ENCODE assay signal across 8 cellular contexts in genomic region chr6:44223471-44224153, GRCh38. TPM values are rescaled to one million over a fixed set of nuclear protein-coding genes. Genes with fewer than 3 reads are reported as not detected.
A peak's percentile ranks its signal among the peaks of the same experiment; 100 is the strongest.
DNase-seq lines count a peak whose midpoint lies in the region; ATAC-seq, FAIRE-seq and TF ChIP-seq lines count a peak whose summit lies in the region.

TSS of gene SLC29A1 (plus strand) at chr6:44223595. CDS start at chr6:44227314, 3,719 bp downstream.

- H3K4me3 ChIP-seq in ascending aorta (peak within 1 kb of the TSS; percentile 71 to 94), hepatocyte (peak within 1 kb of the TSS; percentile 82)

- ATAC-seq in sciatic nerve (peak; percentile 9), HG03565 (IDR thresholded peaks at IDR 0.05; ENCODE audit: unreplicated experiment) (no peak)

- H3K36me3 ChIP-seq in ascending aorta: peaks cover 0 to 6% of the 10 kb centered on the region in 2 donors
- no peaks in the 10 kb centered on the region for H3K36me3 ChIP-seq in hepatocyte (replicated peaks; ENCODE audit: insufficient read depth, low read depth)

- H3K27ac ChIP-seq in ascending aorta (peak within 1 kb of the TSS; percentile 95 to 99), hepatocyte (no peak within 1 kb of the TSS)

- H4K20me1 ChIP-seq in hepatocyte (ENCODE audit: insufficient read depth, poor library complexity, severe bottlenecking): no peaks in the 10 kb centered on the region

- H3K4me1 ChIP-seq in ascending aorta (peaks cover 45 to 64% of the 10 kb centered on the region in 2 donors), hepatocyte (ENCODE audit: insufficient read depth) (peaks cover 53% of the 10 kb centered on the region)

- H3K9me2 ChIP-seq in hepatocyte (replicated peaks; ENCODE audit: insufficient read depth): no peaks in the 10 kb centered on the region

- H2AFZ ChIP-seq in hepatocyte: peak within 1 kb of the TSS; percentile 66

- no peak for FAIRE-seq in H54 (lab: Jason Lieb, UNC)

- peak in 1 of 3 experiments; percentile 6 for TF ChIP-seq CTCF in ascending aorta (IDR thresholded peaks at IDR 0.05)
- peak; percentile 12 for TF ChIP-seq CTCF in hepatocyte (IDR thresholded peaks at IDR 0.05; ENCODE audit: poor library complexity)

- peaks cover 8% of the 10 kb centered on the region for H3K79me2 ChIP-seq in hepatocyte

- H3K27me3 ChIP-seq in ascending aorta: no peaks in the 10 kb centered on the region
- H3K27me3 ChIP-seq in hepatocyte: no peaks in the 10 kb centered on the region

- peak; percentile 82 for TF ChIP-seq POLR2A in H54 (IDR thresholded peaks at IDR 0.05; ENCODE audit: low read depth, low read length)

- under 1% methylated on average over 29 of the region's 72 CpGs for WGBS in hepatocyte (ENCODE audit: low lambda C conversion rate, missing lambda C conversion rate)

- intact Hi-C loops in ascending aorta (cut with DNase I) (loop anchor here (1.0 to 5.0 kb wide), 4 partner anchors 11 to 96 kb away; partner anchors contain the start of genes MRPL14, SLC35B2 and TMEM63B), sciatic nerve (cut with DNase I) (no loop called here)

- H3K4me2 ChIP-seq in hepatocyte: peak within 1 kb of the TSS; percentile 100

- H3K9me3 ChIP-seq in ascending aorta (no peaks in the 10 kb centered on the region), hepatocyte (ENCODE audit: low read depth) (no peaks in the 10 kb centered on the region)

- DNase-seq in DMS79 (lab: John Stamatoyannopoulos, UW) (peak; percentile 26), H54 (ENCODE audit: insufficient read length, low spot score) (peak; percentile 96), NCI-H128 (lab: John Stamatoyannopoulos, UW; ENCODE audit: unreplicated experiment) (peak; percentile 28), T-helper 22 cell (ENCODE audit: low read depth) (peak; percentile 76), ascending aorta (ENCODE audit: low spot score in 2 of 2) (peak in 1 of 2 donors; percentile 82), hepatocyte (ENCODE audit: low spot score) (peak; percentile 83), sciatic nerve (ENCODE audit: low spot score) (peak; percentile 89)

RNA-seq across cellular contexts. Expression of gene SLC29A1, which starts in this region (rescaled TPM):
- 224 TPM for total RNA-seq in ascending aorta
- 23.3 and 32.4 TPM in 2 replicates for total RNA-seq in hepatocyte
- polyA plus RNA-seq in hepatocyte: 28.5 and 30.8 TPM in 2 replicates
- 71.7 TPM for total RNA-seq in sciatic nerve
